In genomic region chr17:61729690-61730268, GRCh38 we compare ENCODE assay signal across 17 cellular contexts.
DNase-seq lines count a peak whose midpoint lies in the region; ATAC-seq, FAIRE-seq and TF ChIP-seq lines count a peak whose summit lies in the region.
"Had no signal": no experiment of that assay in that cellular context is flagged by ENCODE, and none has a peak within 500 bp of the region (broad histone marks: within the 10 kb centered on the region; RNA-seq: fewer than 3 reads in every experiment).

No MANE protein-coding gene starts in this region.

- H3K36me3 Mint-ChIP-seq in H9 (ENCODE audit: insufficient read depth in 1 of 3, low read depth in 3 of 3), result peaks cover 0 to 21% (median 7%) of the 10 kb centered on the region in 3 experiments; a peak in 2 of 7 replicates

- no peaks in the 10 kb centered on the region for H3K4me1 ChIP-seq in BE2C
- no peaks in the 10 kb centered on the region for H3K4me1 ChIP-seq in H9 (ENCODE audit: insufficient read depth, low read length)
- H3K4me1 ChIP-seq in GM12878 (ENCODE audit: control insufficient read depth, insufficient read depth, low read length), result no peaks in the 10 kb centered on the region
- H3K4me1 ChIP-seq in heart right ventricle, result no peaks in the 10 kb centered on the region
- H3K4me1 ChIP-seq in body of pancreas, result no peaks in the 10 kb centered on the region
- H3K4me1 ChIP-seq: BLaER1 treated with 17β-estradiol and CSF1 and Interleukin-3, amounts not matched to agents 10 nM and 100 nM had no signal

- H3K27me3 Mint-ChIP-seq in H9 (ENCODE audit: low read depth), result no peaks in the 10 kb centered on the region
- H3K27me3 Mint-ChIP-seq: IgD-negative memory B cell had no signal

- H3K27ac ChIP-seq in H9 (ENCODE audit: insufficient read length, low read depth, low read length), result no peak overlapping the region
- no peak overlapping the region for H3K27ac ChIP-seq in GM12878 (ENCODE audit: control insufficient read depth, insufficient read depth)
- no peak overlapping the region for H3K27ac ChIP-seq in heart right ventricle
- H3K27ac ChIP-seq in body of pancreas, result no peak overlapping the region
- H3K27ac ChIP-seq: BLaER1 treated with 17β-estradiol and CSF1 and Interleukin-3, amounts not matched to agents 10 nM and 100 nM; PC-9; SK-N-MC had no signal

- H3K9ac ChIP-seq in H9 (ENCODE audit: extremely low read depth, insufficient read length, low read length), result no peak overlapping the region
- no peak overlapping the region for H3K9ac ChIP-seq in GM12878 (ENCODE audit: control insufficient read depth, insufficient read depth, low read length)
- H3K9ac ChIP-seq: BLaER1 treated with 17β-estradiol and CSF1 and Interleukin-3, amounts not matched to agents 10 nM and 100 nM had no signal

- RAD21 ChIA-PET in GM12878 (lab: Charles Lee; ENCODE audit: unreplicated experiment), result interaction anchor here (1.1 to 1.2 kb wide), 2 partner anchors 107 to 380 kb away, joined by 4 to 7 read pairs; no protein-coding TSS in a partner anchor

- H3K27me3 ChIP-seq in BE2C (no peaks in the 10 kb centered on the region), H9 (ENCODE audit: insufficient read depth, low read length) (no peaks in the 10 kb centered on the region), GM12878 (replicated peaks in 1 of 2; ENCODE audit: control insufficient read depth in 2 of 2, insufficient read depth in 2 of 2, low read length in 1 of 2) (no peaks in the 10 kb centered on the region), heart right ventricle (no peaks in the 10 kb centered on the region), body of pancreas (no peaks in the 10 kb centered on the region)
- H3K27me3 ChIP-seq: BLaER1 treated with 17β-estradiol and CSF1 and Interleukin-3, amounts not matched to agents 10 nM and 100 nM had no signal

- no peak overlapping the region for H2BK5ac ChIP-seq in H9 (ENCODE audit: insufficient read length, low read length)

- H3K4me1 Mint-ChIP-seq in H9, result no peaks in the 10 kb centered on the region

- H3K36me3 ChIP-seq in BE2C (no peaks in the 10 kb centered on the region), GM12878 (ENCODE audit: control insufficient read depth in 2 of 2, insufficient read depth in 2 of 2, low read length in 1 of 2) (no peaks in the 10 kb centered on the region), heart right ventricle (no peaks in the 10 kb centered on the region), body of pancreas (replicated peaks in 1 of 2; ENCODE audit: insufficient read depth in 1 of 2, low read depth in 2 of 2) (no peaks in the 10 kb centered on the region)

- H2AK5ac ChIP-seq in H9 (ENCODE audit: insufficient read length, low read length), result no peak overlapping the region

- H4K5ac ChIP-seq in H9 (ENCODE audit: insufficient read length, low read depth, low read length), result no peak overlapping the region

- CTCF ChIA-PET in GM12878 (lab: Yijun Ruan, JAX), result interaction anchor here (1.1 to 2.0 kb wide), 7 partner anchors 11 to 107 kb away, joined by 3 to 7 read pairs (median 3); no protein-coding TSS in a partner anchor

- DNase-seq in BE2C (no peak), H9 (no peak), GM12878 (ENCODE audit: low read depth, low spot score) (no peak), iPS-NIHi7 (ENCODE audit: extremely low spot score) (peak; percentile 10), heart right ventricle (no peak), body of pancreas (no peak)
- DNase-seq: HFFc6, NCI-H1417, NCI-H1930, NCI-H2171, NCI-H446 treated with DMSO at 0.1 percent for 48 hours, NCI-H774, PC-9 had no signal

- BruUV-seq in GM12878 (replicated peaks; lab: Mats Ljungman, UMichigan), result no TSS peak

- ATAC-seq in GM12878, result no peak
- no peak for ATAC-seq in heart right ventricle
- ATAC-seq in body of pancreas, result no peak
- ATAC-seq in HG03378 (IDR thresholded peaks at IDR 0.05; ENCODE audit: unreplicated experiment), result no peak

- intact Hi-C loops in GM12878 (cut with micrococcal nuclease; ENCODE audit: unreplicated experiment) (no loop called here), heart right ventricle (cut with DNase I) (no loop called here), body of pancreas (cut with DNase I) (no loop called here)

- no peak overlapping the region for H3T11ph ChIP-seq in H9 (ENCODE audit: low read length)

- H3K9me3 ChIP-seq in BE2C, result no peaks in the 10 kb centered on the region
- H3K9me3 ChIP-seq in H9 (ENCODE audit: control insufficient read depth, low read depth, low read length), result no peaks in the 10 kb centered on the region
- H3K9me3 ChIP-seq in GM12878 (replicated peaks; ENCODE audit: control insufficient read depth, insufficient read depth, low read length), result no peaks in the 10 kb centered on the region
- H3K9me3 ChIP-seq in heart right ventricle, result no peaks in the 10 kb centered on the region
- H3K9me3 ChIP-seq in body of pancreas, result no peaks in the 10 kb centered on the region
- H3K9me3 ChIP-seq: BLaER1 treated with 17β-estradiol and CSF1 and Interleukin-3, amounts not matched to agents 10 nM and 100 nM had no signal

- no peak overlapping the region for H2BK15ac ChIP-seq in H9 (ENCODE audit: low read depth, low read length)

- no peak overlapping the region for H2BK12ac ChIP-seq in H9 (ENCODE audit: insufficient read length, low read depth, low read length)

- no peaks in the 10 kb centered on the region for H3K9me3 Mint-ChIP-seq in H9
- H3K9me3 Mint-ChIP-seq: HFFc6, IgD-negative memory B cell had no signal

- no peak overlapping the region for H3K18ac ChIP-seq in H9 (ENCODE audit: insufficient read length, low read depth, low read length)

- TF ChIP-seq CTCF in BE2C (IDR thresholded peaks at IDR 0.05; ENCODE audit: low read depth, low read length) (peak; percentile 25), H9 (conservative IDR thresholded peaks at IDR 0.05) (peak; percentile 36; the same call in 1 of the 3 replicates), GM12878 (IDR thresholded peaks at IDR 0.05 in 2 of 3, conservative IDR thresholded peaks at IDR 0.05 in 1 of 3; ENCODE audit: control insufficient read depth in 2 of 3, extremely low read depth in 1 of 3, insufficient read depth in 1 of 3, low read depth in 3 of 3, low read length in 3 of 3) (no peak), heart right ventricle (IDR thresholded peaks at IDR 0.05) (no peak), body of pancreas (IDR thresholded peaks at IDR 0.05) (no peak)

- TF ChIP-seq POLR2A in GM12878 (IDR thresholded peaks at IDR 0.05; ENCODE audit: low read depth, low read length) (no peak), body of pancreas (IDR thresholded peaks at IDR 0.05) (no peak)

- H4K8ac ChIP-seq in H9 (replicated peaks; ENCODE audit: insufficient read length, low read depth, low read length), result no peak overlapping the region

- H3K23ac ChIP-seq in H9 (ENCODE audit: insufficient read length, low read depth, low read length), result no peak overlapping the region

- no peak overlapping the region for H2AFZ ChIP-seq in H9 (ENCODE audit: low read length)
- H2AFZ ChIP-seq in GM12878 (ENCODE audit: control insufficient read depth, low read depth, low read length), result no peak overlapping the region
- H2AFZ ChIP-seq: PC-9 had no signal

- no peaks in the 10 kb centered on the region for H3K79me2 ChIP-seq in H9 (ENCODE audit: insufficient read depth, low read length)
- no peaks in the 10 kb centered on the region for H3K79me2 ChIP-seq in GM12878 (ENCODE audit: control insufficient read depth, insufficient read depth, low read length)

- H3K4me2 ChIP-seq in H9 (ENCODE audit: insufficient read depth, insufficient read length, low read length), result no peak overlapping the region
- H3K4me2 ChIP-seq in GM12878 (ENCODE audit: control insufficient read depth, insufficient read depth), result no peak overlapping the region
- H3K4me2 ChIP-seq: BLaER1 treated with 17β-estradiol and CSF1 and Interleukin-3, amounts not matched to agents 10 nM and 100 nM; PC-9 had no signal

- in situ Hi-C loops in GM12878 (cut with MboI), result no loop called here

- POLR2A ChIA-PET in GM12878 (lab: Charles Lee), result interaction anchor here (1.2 kb wide), 1 partner anchor 76 kb away, joined by 3 read pairs; no protein-coding TSS in a partner anchor

- H3K79me1 ChIP-seq in H9 (ENCODE audit: insufficient read depth, low read depth, low read length, poor library complexity, severe bottlenecking), result no peaks in the 10 kb centered on the region

- H3K4me3 ChIP-seq in BE2C (ENCODE audit: low read depth, low read length) (no peak overlapping the region), GM12878 (no peak overlapping the region), heart right ventricle (no peak overlapping the region), body of pancreas (no peak overlapping the region)
- H3K4me3 ChIP-seq: BLaER1 treated with 17β-estradiol and CSF1 and Interleukin-3, amounts not matched to agents 10 nM and 100 nM; PC-9; SK-N-MC had no signal

- TF ChIP-seq EP300 in GM12878 (IDR thresholded peaks at IDR 0.05; ENCODE audit: borderline replicate concordance in 1 of 2, control insufficient read depth in 1 of 2, low read depth in 2 of 2, low read length in 2 of 2), result no peak

- H3K4ac ChIP-seq in H9 (ENCODE audit: low read depth, low read length), result no peak overlapping the region

- no CpG with 5 or more reads among the region's 5 CpGs for WGBS in H9 (ENCODE audit: extremely low coverage, insufficient read length, low lambda C conversion rate)
- 99% methylated on average over 5 of the region's 5 CpGs for WGBS in GM12878 (ENCODE audit: insufficient coverage, insufficient replicate concordance, low lambda C conversion rate, missing lambda C conversion rate)
- 79 to 83% methylated on average over 5 of the region's 5 CpGs for WGBS in heart right ventricle, 2 donors
- WGBS in body of pancreas, 2 donors, result 81 to 89% methylated on average over 5 of the region's 5 CpGs

- H3K23me2 ChIP-seq in H9 (ENCODE audit: insufficient read length, low read depth, low read length, poor library complexity, severe bottlenecking), result no peaks in the 10 kb centered on the region

- no peak overlapping the region for H3K14ac ChIP-seq in H9 (ENCODE audit: insufficient read depth, low read length)

- H2BK120ac ChIP-seq in H9 (ENCODE audit: low read depth, low read length, poor library complexity, severe bottlenecking), result no peak overlapping the region

- FAIRE-seq in GM12878 (lab: Jason Lieb, UNC), result no peak

- SMC1A ChIA-PET in GM12878 (lab: Charles Lee; ENCODE audit: uncharacterized antibody, unreplicated experiment), result interaction anchor here (0.8 to 1.9 kb wide), 10 partner anchors 16 to 294 kb away, joined by 3 to 10 read pairs (median 4); partner anchors contain the start of gene BRIP1

- H3K56ac ChIP-seq in H9 (ENCODE audit: insufficient read length, low read depth, low read length), result no peak overlapping the region

- H3K4me3 Mint-ChIP-seq in H9, result no peak overlapping the region
- H3K4me3 Mint-ChIP-seq: HFFc6, IgD-negative memory B cell had no signal

- H3K27ac Mint-ChIP-seq in H9, result no peak overlapping the region
- H3K27ac Mint-ChIP-seq: HFFc6, IgD-negative memory B cell had no signal

- no peak for TF ChIP-seq RAD21 in GM12878 (IDR thresholded peaks at IDR 0.05; ENCODE audit: insufficient read depth, low read depth, low read length)

- no peak overlapping the region for H2BK20ac ChIP-seq in H9 (ENCODE audit: low read depth, low read length, poor library complexity, severe bottlenecking)

- no peak overlapping the region for H4K91ac ChIP-seq in H9 (ENCODE audit: insufficient read length, low read depth, low read length)

- H4K20me1 ChIP-seq in H9 (ENCODE audit: control insufficient read depth, insufficient read depth, insufficient read length), result no peaks in the 10 kb centered on the region
- no peaks in the 10 kb centered on the region for H4K20me1 ChIP-seq in GM12878 (ENCODE audit: control insufficient read depth, insufficient read depth)
- H4K20me1 ChIP-seq: BLaER1 treated with 17β-estradiol and CSF1 and Interleukin-3, amounts not matched to agents 10 nM and 100 nM had no signal

Comparison
In these comparisons a context has a peak if more than half of its experiments do, and no peak if none do; other contexts are left out.
1. CTCF ChIP-seq: peak in BE2C (single experiment) and H9 (single experiment); none in GM12878 (0 of 3), heart right ventricle (0 of 9) and body of pancreas (0 of 7).